ENCODE assay signal across 13 cellular contexts in the genomic region with DNA sequence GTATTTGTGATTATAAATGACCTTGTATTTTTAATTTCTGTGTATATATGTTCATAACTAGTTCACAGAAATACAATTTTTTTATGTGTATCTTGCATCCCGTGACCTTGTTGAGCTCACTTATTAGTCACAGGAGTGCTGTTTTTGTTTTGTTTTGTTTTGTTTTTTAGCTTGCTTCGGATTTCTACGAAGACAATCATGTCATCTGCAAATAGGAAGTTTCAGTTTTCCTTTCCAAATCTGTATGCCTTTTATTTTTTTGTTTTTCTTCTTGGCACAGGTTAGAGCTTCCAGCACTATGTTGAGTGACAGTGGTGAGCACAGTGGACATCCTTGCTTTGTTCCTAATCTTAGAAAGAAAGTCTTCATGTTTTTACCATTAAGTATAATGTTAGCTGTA.
"Had no signal": no experiment of that assay in that cellular context is flagged by ENCODE, and none has a peak within 500 bp of the region (broad histone marks: within the 10 kb centered on the region; RNA-seq: fewer than 3 reads in every experiment).

No MANE protein-coding gene starts in this region.

- H3K27ac ChIP-seq: body of pancreas, epithelial cell of prostate, lower lobe of right lung, upper lobe of left lung had no signal

- H3K9me3 ChIP-seq: body of pancreas, lower lobe of right lung had no signal

- H3K36me3 ChIP-seq: lower lobe of right lung, upper lobe of left lung had no signal

- ATAC-seq: activated CD4-positive, CD25-positive, alpha-beta regulatory T cell treated with anti-CD3 and anti-CD28 coated beads, Interleukin-2, amount 50 U/mL, for 24 hours; body of pancreas; lower lobe of right lung had no signal

- H3K4me3 ChIP-seq: body of pancreas, lower lobe of right lung, upper lobe of left lung had no signal

- H3K4me1 ChIP-seq: body of pancreas, lower lobe of right lung, upper lobe of left lung had no signal

- H3K27me3 ChIP-seq: body of pancreas, upper lobe of left lung had no signal

- DNase-seq: activated effector memory CD4-positive, alpha-beta T cell treated with Interleukin-2 at 50 U/mL for 16 hours; activated T-cell treated with anti-CD3 and anti-CD28 coated beads, Interleukin-2, amount 50 U/mL, for 1 hour; amniotic stem cell; body of pancreas; effector memory CD4-positive, alpha-beta T cell; lower lobe of right lung; midbrain; retina; stimulated activated CD4-positive, alpha-beta T cell treated with anti-CD3 and anti-CD28 coated beads, Interleukin-4, amount 100 ng/mL, for 1 hour; stimulated activated CD8-positive, alpha-beta memory T cell treated with anti-CD3 and anti-CD28 coated beads, Interleukin-4, amount 100 ng/mL, for 48 hours; upper lobe of left lung had no signal
